ENCODE assay signal across 1 cellular context in the genomic region with DNA sequence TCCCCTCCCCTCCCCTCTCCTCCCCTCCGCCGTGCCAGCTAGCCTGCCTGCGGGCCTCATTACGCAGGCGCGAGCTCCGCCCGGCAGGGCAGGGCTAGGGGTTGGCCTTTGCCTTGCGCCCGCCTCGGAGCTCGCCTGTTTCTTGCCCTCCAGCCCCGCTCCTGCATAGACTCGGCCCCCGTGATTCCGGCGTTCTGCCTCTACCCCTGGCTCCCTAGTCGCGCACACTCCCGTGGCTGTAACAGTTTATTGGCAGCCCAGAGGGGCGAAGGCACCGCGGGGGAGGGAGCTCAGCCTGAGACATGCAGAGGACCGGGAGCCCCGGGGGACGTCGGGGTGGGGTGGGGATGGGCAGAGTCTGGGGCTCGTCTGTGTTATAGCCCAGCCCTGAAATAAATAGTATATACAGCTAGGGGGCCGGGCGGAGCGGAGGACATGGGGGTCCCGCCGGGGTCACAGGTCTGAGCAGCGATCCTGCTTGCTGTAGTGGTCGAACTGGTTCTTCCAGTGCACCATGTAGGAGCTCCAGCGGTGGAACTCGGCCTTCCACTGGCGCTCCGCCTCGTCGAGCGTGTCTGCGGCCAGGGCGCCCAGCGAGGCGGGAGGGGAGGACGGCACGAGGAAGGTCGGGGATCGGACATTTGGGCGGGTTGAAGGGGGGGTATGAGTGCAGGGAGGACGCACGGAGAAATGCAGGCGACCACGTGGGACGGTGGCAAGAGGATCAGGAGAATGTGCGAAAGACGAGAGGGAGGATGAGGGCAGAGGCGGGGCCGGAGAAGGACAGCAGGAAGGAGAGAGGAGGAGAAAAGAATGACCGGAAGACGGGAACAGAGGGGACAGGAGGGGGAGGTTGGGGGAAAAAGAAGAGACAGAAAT.
TF ChIP-seq lines count a peak whose summit lies in the region.

No MANE protein-coding gene starts in this region.

TF ChIP-seq in HepG2, 621 proteins besides CTCF, POLR2A, EP300 and RAD21 (continued from another document and continues in another):
- TF ChIP-seq, protein P1, sequence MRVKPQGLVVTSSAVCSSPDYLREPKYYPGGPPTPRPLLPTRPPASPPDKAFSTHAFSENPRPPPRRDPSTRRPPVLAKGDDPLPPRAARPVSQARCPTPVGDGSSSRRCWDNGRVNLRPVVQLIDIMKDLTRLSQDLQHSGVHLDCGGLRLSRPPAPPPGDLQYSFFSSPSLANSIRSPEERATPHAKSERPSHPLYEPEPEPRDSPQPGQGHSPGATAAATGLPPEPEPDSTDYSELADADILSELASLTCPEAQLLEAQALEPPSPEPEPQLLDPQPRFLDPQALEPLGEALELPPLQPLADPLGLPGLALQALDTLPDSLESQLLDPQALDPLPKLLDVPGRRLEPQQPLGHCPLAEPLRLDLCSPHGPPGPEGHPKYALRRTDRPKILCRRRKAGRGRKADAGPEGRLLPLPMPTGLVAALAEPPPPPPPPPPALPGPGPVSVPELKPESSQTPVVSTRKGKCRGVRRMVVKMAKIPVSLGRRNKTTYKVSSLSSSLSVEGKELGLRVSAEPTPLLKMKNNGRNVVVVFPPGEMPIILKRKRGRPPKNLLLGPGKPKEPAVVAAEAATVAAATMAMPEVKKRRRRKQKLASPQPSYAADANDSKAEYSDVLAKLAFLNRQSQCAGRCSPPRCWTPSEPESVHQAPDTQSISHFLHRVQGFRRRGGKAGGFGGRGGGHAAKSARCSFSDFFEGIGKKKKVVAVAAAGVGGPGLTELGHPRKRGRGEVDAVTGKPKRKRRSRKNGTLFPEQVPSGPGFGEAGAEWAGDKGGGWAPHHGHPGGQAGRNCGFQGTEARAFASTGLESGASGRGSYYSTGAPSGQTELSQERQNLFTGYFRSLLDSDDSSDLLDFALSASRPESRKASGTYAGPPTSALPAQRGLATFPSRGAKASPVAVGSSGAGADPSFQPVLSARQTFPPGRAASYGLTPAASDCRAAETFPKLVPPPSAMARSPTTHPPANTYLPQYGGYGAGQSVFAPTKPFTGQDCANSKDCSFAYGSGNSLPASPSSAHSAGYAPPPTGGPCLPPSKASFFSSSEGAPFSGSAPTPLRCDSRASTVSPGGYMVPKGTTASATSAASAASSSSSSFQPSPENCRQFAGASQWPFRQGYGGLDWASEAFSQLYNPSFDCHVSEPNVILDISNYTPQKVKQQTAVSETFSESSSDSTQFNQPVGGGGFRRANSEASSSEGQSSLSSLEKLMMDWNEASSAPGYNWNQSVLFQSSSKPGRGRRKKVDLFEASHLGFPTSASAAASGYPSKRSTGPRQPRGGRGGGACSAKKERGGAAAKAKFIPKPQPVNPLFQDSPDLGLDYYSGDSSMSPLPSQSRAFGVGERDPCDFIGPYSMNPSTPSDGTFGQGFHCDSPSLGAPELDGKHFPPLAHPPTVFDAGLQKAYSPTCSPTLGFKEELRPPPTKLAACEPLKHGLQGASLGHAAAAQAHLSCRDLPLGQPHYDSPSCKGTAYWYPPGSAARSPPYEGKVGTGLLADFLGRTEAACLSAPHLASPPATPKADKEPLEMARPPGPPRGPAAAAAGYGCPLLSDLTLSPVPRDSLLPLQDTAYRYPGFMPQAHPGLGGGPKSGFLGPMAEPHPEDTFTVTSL (CRISPR knock-in tag; IDR thresholded peaks at IDR 0.05; ENCODE audit: borderline replicate concordance), result no peak
- TF ChIP-seq ZNF780A (CRISPR knock-in tag; IDR thresholded peaks at IDR 0.05), result 0 out of 2 replicates have a peak, but pooled peaks have one; percentile 70
- 0 out of 2 replicates have a peak, but pooled peaks have one; percentile 27 for TF ChIP-seq ZNF782 (CRISPR knock-in tag; IDR thresholded peaks at IDR 0.05; ENCODE audit: borderline replicate concordance)
- no peak for TF ChIP-seq ZNF17 (CRISPR knock-in tag; IDR thresholded peaks at IDR 0.05)
- no peak for TF ChIP-seq HDAC6 (IDR thresholded peaks at IDR 0.05; ENCODE audit: low read depth, low read length)
- TF ChIP-seq, protein P2, sequence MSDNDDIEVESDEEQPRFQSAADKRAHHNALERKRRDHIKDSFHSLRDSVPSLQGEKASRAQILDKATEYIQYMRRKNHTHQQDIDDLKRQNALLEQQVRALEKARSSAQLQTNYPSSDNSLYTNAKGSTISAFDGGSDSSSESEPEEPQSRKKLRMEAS (IDR thresholded peaks at IDR 0.05), result peak; percentile 87
- TF ChIP-seq, protein P3, sequence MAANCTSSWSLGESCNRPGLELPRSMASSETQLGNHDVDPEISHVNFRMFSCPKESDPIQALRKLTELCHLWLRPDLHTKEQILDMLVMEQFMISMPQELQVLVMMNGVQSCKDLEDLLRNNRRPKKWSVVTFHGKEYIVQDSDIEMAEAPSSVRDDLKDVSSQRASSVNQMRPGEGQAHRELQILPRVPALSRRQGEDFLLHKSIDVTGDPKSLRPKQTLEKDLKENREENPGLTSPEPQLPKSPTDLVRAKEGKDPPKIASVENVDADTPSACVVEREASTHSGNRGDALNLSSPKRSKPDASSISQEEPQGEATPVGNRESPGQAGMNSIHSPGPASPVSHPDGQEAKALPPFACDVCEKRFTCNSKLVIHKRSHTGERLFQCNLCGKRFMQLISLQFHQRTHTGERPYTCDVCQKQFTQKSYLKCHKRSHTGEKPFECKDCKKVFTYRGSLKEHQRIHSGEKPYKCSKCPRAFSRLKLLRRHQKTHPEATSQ (CRISPR knock-in tag; IDR thresholded peaks at IDR 0.05; ENCODE audit: borderline replicate concordance), result 0 out of 2 replicates have a peak, but pooled peaks have one; percentile 25
- TF ChIP-seq RBM22 (optimal IDR thresholded peaks at IDR 0.05; ENCODE audit: low read length), result no peak
- TF ChIP-seq, protein P4, sequence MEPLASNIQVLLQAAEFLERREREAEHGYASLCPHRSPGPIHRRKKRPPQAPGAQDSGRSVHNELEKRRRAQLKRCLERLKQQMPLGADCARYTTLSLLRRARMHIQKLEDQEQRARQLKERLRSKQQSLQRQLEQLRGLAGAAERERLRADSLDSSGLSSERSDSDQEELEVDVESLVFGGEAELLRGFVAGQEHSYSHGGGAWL (CRISPR knock-in tag; IDR thresholded peaks at IDR 0.05), result peak; percentile 52; the same call in 1 of the 2 replicates
- no peak for TF ChIP-seq NFE2L1 (CRISPR knock-in tag; IDR thresholded peaks at IDR 0.05; ENCODE audit: borderline replicate concordance)
- TF ChIP-seq, protein P5, sequence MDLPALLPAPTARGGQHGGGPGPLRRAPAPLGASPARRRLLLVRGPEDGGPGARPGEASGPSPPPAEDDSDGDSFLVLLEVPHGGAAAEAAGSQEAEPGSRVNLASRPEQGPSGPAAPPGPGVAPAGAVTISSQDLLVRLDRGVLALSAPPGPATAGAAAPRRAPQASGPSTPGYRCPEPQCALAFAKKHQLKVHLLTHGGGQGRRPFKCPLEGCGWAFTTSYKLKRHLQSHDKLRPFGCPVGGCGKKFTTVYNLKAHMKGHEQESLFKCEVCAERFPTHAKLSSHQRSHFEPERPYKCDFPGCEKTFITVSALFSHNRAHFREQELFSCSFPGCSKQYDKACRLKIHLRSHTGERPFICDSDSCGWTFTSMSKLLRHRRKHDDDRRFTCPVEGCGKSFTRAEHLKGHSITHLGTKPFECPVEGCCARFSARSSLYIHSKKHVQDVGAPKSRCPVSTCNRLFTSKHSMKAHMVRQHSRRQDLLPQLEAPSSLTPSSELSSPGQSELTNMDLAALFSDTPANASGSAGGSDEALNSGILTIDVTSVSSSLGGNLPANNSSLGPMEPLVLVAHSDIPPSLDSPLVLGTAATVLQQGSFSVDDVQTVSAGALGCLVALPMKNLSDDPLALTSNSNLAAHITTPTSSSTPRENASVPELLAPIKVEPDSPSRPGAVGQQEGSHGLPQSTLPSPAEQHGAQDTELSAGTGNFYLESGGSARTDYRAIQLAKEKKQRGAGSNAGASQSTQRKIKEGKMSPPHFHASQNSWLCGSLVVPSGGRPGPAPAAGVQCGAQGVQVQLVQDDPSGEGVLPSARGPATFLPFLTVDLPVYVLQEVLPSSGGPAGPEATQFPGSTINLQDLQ (CRISPR knock-in tag; IDR thresholded peaks at IDR 0.05), result peak; percentile 78
- no peak for TF ChIP-seq HNF4A (CRISPR knock-in tag; IDR thresholded peaks at IDR 0.05)
- TF ChIP-seq ZEB1 (IDR thresholded peaks at IDR 0.05; ENCODE audit: insufficient replicate concordance, low read depth), result no peak
- 0 out of 2 replicates have a peak, but pooled peaks have one; percentile 21 for TF ChIP-seq MED1 (CRISPR knock-in tag; IDR thresholded peaks at IDR 0.05)
- TF ChIP-seq SRSF9 (IDR thresholded peaks at IDR 0.05; ENCODE audit: borderline replicate concordance, insufficient read depth, low read depth, low read length, poor library complexity, severe bottlenecking), result no peak
- TF ChIP-seq XBP1 (CRISPR knock-in tag; IDR thresholded peaks at IDR 0.05), result no peak
- no peak for TF ChIP-seq ZNF598 (CRISPR knock-in tag; IDR thresholded peaks at IDR 0.05; ENCODE audit: borderline replicate concordance)
- TF ChIP-seq ZNF10 (CRISPR knock-in tag; IDR thresholded peaks at IDR 0.05; ENCODE audit: borderline replicate concordance, low read depth), result no peak
- TF ChIP-seq SP2 (CRISPR knock-in tag; IDR thresholded peaks at IDR 0.05), result no peak; the same call in 1 of the 2 replicates
- TF ChIP-seq, protein P6, sequence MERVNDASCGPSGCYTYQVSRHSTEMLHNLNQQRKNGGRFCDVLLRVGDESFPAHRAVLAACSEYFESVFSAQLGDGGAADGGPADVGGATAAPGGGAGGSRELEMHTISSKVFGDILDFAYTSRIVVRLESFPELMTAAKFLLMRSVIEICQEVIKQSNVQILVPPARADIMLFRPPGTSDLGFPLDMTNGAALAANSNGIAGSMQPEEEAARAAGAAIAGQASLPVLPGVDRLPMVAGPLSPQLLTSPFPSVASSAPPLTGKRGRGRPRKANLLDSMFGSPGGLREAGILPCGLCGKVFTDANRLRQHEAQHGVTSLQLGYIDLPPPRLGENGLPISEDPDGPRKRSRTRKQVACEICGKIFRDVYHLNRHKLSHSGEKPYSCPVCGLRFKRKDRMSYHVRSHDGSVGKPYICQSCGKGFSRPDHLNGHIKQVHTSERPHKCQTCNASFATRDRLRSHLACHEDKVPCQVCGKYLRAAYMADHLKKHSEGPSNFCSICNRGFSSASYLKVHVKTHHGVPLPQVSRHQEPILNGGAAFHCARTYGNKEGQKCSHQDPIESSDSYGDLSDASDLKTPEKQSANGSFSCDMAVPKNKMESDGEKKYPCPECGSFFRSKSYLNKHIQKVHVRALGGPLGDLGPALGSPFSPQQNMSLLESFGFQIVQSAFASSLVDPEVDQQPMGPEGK (CRISPR knock-in tag; IDR thresholded peaks at IDR 0.05), result peak; percentile 10; the same call in 1 of the 2 replicates
- peak; percentile 85 for TF ChIP-seq POLR2AphosphoS5 (IDR thresholded peaks at IDR 0.05; ENCODE audit: low read depth, low read length)
- no peak for TF ChIP-seq ZNF34 (CRISPR knock-in tag; IDR thresholded peaks at IDR 0.05; ENCODE audit: borderline replicate concordance)
- TF ChIP-seq ZNF766 (CRISPR knock-in tag; IDR thresholded peaks at IDR 0.05; ENCODE audit: borderline replicate concordance), result peak; percentile 40; the same call in 1 of the 2 replicates
- no peak for TF ChIP-seq KDM4B (CRISPR knock-in tag; IDR thresholded peaks at IDR 0.05)
- TF ChIP-seq, protein P7, sequence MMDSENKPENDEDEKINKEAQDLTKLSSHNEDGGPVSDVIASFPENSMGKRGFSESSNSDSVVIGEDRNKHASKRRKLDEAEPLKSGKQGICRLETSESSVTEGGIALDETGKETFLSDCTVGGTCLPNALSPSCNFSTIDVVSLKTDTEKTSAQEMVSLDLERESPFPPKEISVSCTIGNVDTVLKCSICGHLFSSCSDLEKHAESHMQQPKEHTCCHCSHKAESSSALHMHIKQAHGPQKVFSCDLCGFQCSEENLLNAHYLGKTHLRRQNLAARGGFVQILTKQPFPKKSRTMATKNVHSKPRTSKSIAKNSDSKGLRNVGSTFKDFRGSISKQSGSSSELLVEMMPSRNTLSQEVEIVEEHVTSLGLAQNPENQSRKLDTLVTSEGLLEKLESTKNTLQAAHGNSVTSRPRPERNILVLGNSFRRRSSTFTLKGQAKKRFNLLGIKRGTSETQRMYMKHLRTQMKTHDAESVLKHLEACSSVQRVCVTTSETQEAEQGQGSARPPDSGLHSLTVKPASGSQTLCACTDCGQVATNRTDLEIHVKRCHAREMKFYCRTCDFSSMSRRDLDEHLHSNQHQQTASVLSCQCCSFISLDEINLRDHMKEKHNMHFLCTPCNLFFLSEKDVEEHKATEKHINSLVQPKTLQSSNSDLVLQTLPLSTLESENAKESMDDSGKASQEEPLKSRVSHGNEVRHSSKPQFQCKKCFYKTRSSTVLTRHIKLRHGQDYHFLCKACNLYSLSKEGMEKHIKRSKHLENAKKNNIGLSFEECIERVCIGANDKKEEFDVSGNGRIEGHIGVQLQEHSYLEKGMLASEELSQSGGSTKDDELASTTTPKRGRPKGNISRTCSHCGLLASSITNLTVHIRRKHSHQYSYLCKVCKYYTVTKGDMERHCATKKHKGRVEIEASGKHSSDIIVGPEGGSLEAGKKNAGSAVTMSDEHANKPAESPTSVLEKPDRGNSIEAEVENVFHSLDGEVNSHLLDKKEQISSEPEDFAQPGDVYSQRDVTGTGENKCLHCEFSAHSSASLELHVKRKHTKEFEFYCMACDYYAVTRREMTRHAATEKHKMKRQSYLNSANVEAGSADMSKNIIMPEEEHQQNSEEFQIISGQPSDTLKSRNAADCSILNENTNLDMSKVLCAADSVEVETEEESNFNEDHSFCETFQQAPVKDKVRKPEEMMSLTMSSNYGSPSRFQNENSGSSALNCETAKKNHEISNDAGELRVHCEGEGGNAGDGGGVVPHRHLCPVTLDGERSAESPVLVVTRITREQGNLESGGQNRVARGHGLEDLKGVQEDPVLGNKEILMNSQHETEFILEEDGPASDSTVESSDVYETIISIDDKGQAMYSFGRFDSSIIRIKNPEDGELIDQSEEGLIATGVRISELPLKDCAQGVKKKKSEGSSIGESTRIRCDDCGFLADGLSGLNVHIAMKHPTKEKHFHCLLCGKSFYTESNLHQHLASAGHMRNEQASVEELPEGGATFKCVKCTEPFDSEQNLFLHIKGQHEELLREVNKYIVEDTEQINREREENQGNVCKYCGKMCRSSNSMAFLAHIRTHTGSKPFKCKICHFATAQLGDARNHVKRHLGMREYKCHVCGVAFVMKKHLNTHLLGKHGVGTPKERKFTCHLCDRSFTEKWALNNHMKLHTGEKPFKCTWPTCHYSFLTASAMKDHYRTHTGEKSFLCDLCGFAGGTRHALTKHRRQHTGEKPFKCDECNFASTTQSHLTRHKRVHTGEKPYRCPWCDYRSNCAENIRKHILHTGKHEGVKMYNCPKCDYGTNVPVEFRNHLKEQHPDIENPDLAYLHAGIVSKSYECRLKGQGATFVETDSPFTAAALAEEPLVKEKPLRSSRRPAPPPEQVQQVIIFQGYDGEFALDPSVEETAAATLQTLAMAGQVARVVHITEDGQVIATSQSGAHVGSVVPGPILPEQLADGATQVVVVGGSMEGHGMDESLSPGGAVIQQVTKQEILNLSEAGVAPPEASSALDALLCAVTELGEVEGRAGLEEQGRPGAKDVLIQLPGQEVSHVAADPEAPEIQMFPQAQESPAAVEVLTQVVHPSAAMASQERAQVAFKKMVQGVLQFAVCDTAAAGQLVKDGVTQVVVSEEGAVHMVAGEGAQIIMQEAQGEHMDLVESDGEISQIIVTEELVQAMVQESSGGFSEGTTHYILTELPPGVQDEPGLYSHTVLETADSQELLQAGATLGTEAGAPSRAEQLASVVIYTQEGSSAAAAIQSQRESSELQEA (CRISPR knock-in tag; IDR thresholded peaks at IDR 0.05; ENCODE audit: not compliant biosample characterization), result peak; percentile 73
- TF ChIP-seq ZNF3 (CRISPR knock-in tag; IDR thresholded peaks at IDR 0.05), result no peak
- peak; percentile 44; the same call in 1 of the 2 replicates for TF ChIP-seq ZNF790 (CRISPR knock-in tag; IDR thresholded peaks at IDR 0.05; ENCODE audit: borderline replicate concordance)
- TF ChIP-seq ZNF605 (CRISPR knock-in tag; IDR thresholded peaks at IDR 0.05), result no peak
- no peak for TF ChIP-seq KLF15 (CRISPR knock-in tag; IDR thresholded peaks at IDR 0.05; ENCODE audit: borderline replicate concordance)
- TF ChIP-seq POLR2G (IDR thresholded peaks at IDR 0.05; ENCODE audit: low read depth, low read length), result peak; percentile 65; the same call in 1 of the 2 replicates
- TF ChIP-seq ZBTB20 (CRISPR knock-in tag; IDR thresholded peaks at IDR 0.05; ENCODE audit: borderline replicate concordance, low read depth), result no peak
- TF ChIP-seq ZNF792 (CRISPR knock-in tag; IDR thresholded peaks at IDR 0.05), result no peak; the same call in 1 of the 2 replicates
- 0 out of 2 replicates have a peak, but pooled peaks have one; percentile 28 for TF ChIP-seq ZNF720 (CRISPR knock-in tag; IDR thresholded peaks at IDR 0.05)
